In genomic region chr3:71129611-71130515, GRCh38 we compare ENCODE assay signal across 8 cellular contexts.
DNase-seq lines count a peak whose midpoint lies in the region; ATAC-seq and TF ChIP-seq lines count a peak whose summit lies in the region.

No MANE protein-coding gene starts in this region.

- TF ChIP-seq EP300 in transverse colon (IDR thresholded peaks at IDR 0.05; ENCODE audit: low read depth): no peak

- intact Hi-C loops in activated CD4-positive, alpha-beta T cell treated with anti-CD3 and anti-CD28 coated beads, Interleukin-2, amount 10 ng/mL, durations not matched to agents 24 days and 14 days (cut with micrococcal nuclease): loop anchor here (1.0 to 5.0 kb wide), 6 partner anchors 20 to 454 kb away; no protein-coding TSS in a partner anchor
- intact Hi-C loops in transverse colon (cut with DNase I; ENCODE audit: low total_unique reads): loop anchor here (10.0 kb wide), 3 partner anchors 115 to 455 kb away; partner anchors contain the start of gene FOXP1

- H3K9me3 Mint-ChIP-seq in activated CD4-positive, alpha-beta T cell treated with anti-CD3 and anti-CD28 coated beads, Interleukin-2, amount 10 ng/mL, durations not matched to agents 24 days and 14 days: no peaks in the 10 kb centered on the region

- TF ChIP-seq CTCF in RWPE2 (IDR thresholded peaks at IDR 0.05; ENCODE audit: poor library complexity, severe bottlenecking) (no peak), coronary artery (IDR thresholded peaks at IDR 0.05) (no peak), lung (IDR thresholded peaks at IDR 0.05; ENCODE audit: control extremely low read depth, extremely low read depth) (no peak), transverse colon (IDR thresholded peaks at IDR 0.05) (no peak)

- H3K4me1 ChIP-seq in RWPE2 (ENCODE audit: insufficient read depth, poor library complexity, severe bottlenecking) (peaks cover 14% of the 10 kb centered on the region), lung (ENCODE audit: control insufficient read depth in 2 of 2, insufficient read depth in 2 of 2, low read length in 2 of 2) (peaks cover 7 to 32% of the 10 kb centered on the region in 2 donors), transverse colon (peaks cover 30 to 89% (median 56%) of the 10 kb centered on the region in 4 donors)

- peaks cover 20% of the 10 kb centered on the region for H3K36me3 Mint-ChIP-seq in activated CD4-positive, alpha-beta T cell treated with anti-CD3 and anti-CD28 coated beads, Interleukin-2, amount 10 ng/mL, durations not matched to agents 24 days and 14 days (ENCODE audit: low read depth)

- peak overlapping the region; percentile 96 for H3K4me3 Mint-ChIP-seq in activated CD4-positive, alpha-beta T cell treated with anti-CD3 and anti-CD28 coated beads, Interleukin-2, amount 10 ng/mL, durations not matched to agents 24 days and 14 days

- no peaks in the 10 kb centered on the region for H3K27me3 Mint-ChIP-seq in activated CD4-positive, alpha-beta T cell treated with anti-CD3 and anti-CD28 coated beads, Interleukin-2, amount 10 ng/mL, durations not matched to agents 24 days and 14 days

- H3K27me3 ChIP-seq in RWPE2 (ENCODE audit: insufficient read depth, poor library complexity, severe bottlenecking) (no peaks in the 10 kb centered on the region), lung (ENCODE audit: control insufficient read depth, insufficient read depth) (no peaks in the 10 kb centered on the region), transverse colon (no peaks in the 10 kb centered on the region)

- ATAC-seq in RWPE2 (ENCODE audit: low read depth): peak; percentile 28; the same call in 1 of the 3 replicates
- ATAC-seq in lung (ENCODE audit: insufficient read depth, low FRiP score): no peak
- no peak for ATAC-seq in GM18498 (IDR thresholded peaks at IDR 0.05; ENCODE audit: unreplicated experiment)

- H3K4me3 ChIP-seq in RWPE2 (ENCODE audit: severe bottlenecking) (peak overlapping the region; percentile 16), coronary artery (peak overlapping the region; percentile 74), lung (peak overlapping the region; percentile 37), transverse colon (peak overlapping the region; percentile 21 to 64 (median 45))

- H3K27ac ChIP-seq in RWPE2 (ENCODE audit: poor library complexity, severe bottlenecking) (peak overlapping the region; percentile 11), coronary artery (peak overlapping the region; percentile 87 to 90), lung (ENCODE audit: low read depth in 1 of 2, low read length in 1 of 2) (peak overlapping the region; percentile 93 to 96), transverse colon (peak overlapping the region; percentile 86 to 94 (median 93))

- peak overlapping the region; percentile 98 for H3K27ac Mint-ChIP-seq in activated CD4-positive, alpha-beta T cell treated with anti-CD3 and anti-CD28 coated beads, Interleukin-2, amount 10 ng/mL, durations not matched to agents 24 days and 14 days

- H3K9me3 ChIP-seq in RWPE2 (ENCODE audit: severe bottlenecking) (no peaks in the 10 kb centered on the region), lung (ENCODE audit: control insufficient read depth in 2 of 2, insufficient read depth in 1 of 2, low read length in 1 of 2) (no peaks in the 10 kb centered on the region), transverse colon (no peaks in the 10 kb centered on the region)

- WGBS in lung, 2 donors: 0 to 1% methylated on average over 14 of the region's 14 CpGs
- WGBS in transverse colon (ENCODE audit: low coverage in 1 of 2), 2 donors: 0% methylated on average over 12 to 14 of the region's 14 CpGs

- peak; percentile 77 for DNase-seq in activated CD4-positive, alpha-beta T cell treated with anti-CD3 and anti-CD28 coated beads, Interleukin-2, amount 10 ng/mL, durations not matched to agents 24 days and 14 days
- DNase-seq in activated CD4-positive, alpha-beta T cell treated with anti-CD3 and anti-CD28 coated beads, Interleukin-2, amount 50 U/mL, for 1 hour: no peak
- DNase-seq in RWPE2 (ENCODE audit: low spot score) (no peak), coronary artery (ENCODE audit: low spot score) (no peak), lung (ENCODE audit: low spot score) (no peak), transverse colon (no peak), SKM-1 treated with dmso at 0.1 percent for 144 hours (lab: John Stamatoyannopoulos, UW; ENCODE audit: unreplicated experiment) (no peak)

- TF ChIP-seq POLR2A in transverse colon (IDR thresholded peaks at IDR 0.05): peak; percentile 6

- in situ Hi-C loops in transverse colon (cut with MboI; ENCODE audit: low pct_ligation_motif_present in 1 of 4, low pct_unique_long_range_greater_than_20kb in 1 of 4, low sequenced_read_pairs in 3 of 4): loop anchor here in 1 of 4 donors (10.0 kb wide), 1 partner anchor 455 kb away; the partner anchor contains the start of gene FOXP1

- H3K36me3 ChIP-seq in RWPE2 (ENCODE audit: low read depth): no peaks in the 10 kb centered on the region
- no peaks in the 10 kb centered on the region for H3K36me3 ChIP-seq in lung (ENCODE audit: control insufficient read depth in 2 of 2, insufficient read depth in 2 of 2, low read length in 2 of 2)
- H3K36me3 ChIP-seq in transverse colon: no peaks in the 10 kb centered on the region

- H3K4me1 Mint-ChIP-seq in activated CD4-positive, alpha-beta T cell treated with anti-CD3 and anti-CD28 coated beads, Interleukin-2, amount 10 ng/mL, durations not matched to agents 24 days and 14 days: peaks cover 63% of the 10 kb centered on the region

Comparison
In these comparisons a context has a peak if more than half of its experiments do, and no peak if none do; other contexts are left out.
1. H3K27ac ChIP-seq: peak in every context shown above with its lines; median percentile 94 in lung; 93 in transverse colon; 88 in coronary artery; 11 in RWPE2.
2. H3K4me3 ChIP-seq: peak in every context shown above with its lines; median percentile 74 in coronary artery; 45 in transverse colon; 37 in lung; 16 in RWPE2.